Comparison of ENCODE assay signal across 1 cellular context in the genomic region with DNA sequence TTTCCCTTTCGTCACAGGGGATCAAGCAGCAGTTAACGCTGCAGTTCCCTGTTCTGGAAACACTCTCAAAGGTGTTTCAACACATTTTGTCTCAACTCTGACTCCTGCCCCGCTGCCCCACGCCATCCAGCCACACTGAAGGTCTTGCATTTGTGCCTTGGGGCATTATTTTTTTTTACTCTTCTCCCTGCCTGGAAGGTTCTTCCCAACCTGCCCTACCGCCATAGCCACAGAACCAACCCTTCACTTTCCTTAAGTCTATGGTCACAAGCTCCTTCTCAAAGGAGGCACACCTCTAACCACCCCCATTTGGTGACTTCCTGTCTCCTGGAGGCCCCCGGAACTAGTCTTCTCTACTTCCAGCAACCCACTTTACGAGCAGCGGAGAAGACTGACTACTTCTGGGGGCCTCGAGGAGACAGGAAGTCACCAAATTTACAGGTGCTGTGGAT.
TF ChIP-seq lines count a peak whose summit lies in the region.

No MANE protein-coding gene starts in this region.

TF ChIP-seq in GM12878, 131 proteins besides CTCF, POLR2A, EP300 and RAD21 (continued from another document and continues in another):
- TF ChIP-seq, protein P1, sequence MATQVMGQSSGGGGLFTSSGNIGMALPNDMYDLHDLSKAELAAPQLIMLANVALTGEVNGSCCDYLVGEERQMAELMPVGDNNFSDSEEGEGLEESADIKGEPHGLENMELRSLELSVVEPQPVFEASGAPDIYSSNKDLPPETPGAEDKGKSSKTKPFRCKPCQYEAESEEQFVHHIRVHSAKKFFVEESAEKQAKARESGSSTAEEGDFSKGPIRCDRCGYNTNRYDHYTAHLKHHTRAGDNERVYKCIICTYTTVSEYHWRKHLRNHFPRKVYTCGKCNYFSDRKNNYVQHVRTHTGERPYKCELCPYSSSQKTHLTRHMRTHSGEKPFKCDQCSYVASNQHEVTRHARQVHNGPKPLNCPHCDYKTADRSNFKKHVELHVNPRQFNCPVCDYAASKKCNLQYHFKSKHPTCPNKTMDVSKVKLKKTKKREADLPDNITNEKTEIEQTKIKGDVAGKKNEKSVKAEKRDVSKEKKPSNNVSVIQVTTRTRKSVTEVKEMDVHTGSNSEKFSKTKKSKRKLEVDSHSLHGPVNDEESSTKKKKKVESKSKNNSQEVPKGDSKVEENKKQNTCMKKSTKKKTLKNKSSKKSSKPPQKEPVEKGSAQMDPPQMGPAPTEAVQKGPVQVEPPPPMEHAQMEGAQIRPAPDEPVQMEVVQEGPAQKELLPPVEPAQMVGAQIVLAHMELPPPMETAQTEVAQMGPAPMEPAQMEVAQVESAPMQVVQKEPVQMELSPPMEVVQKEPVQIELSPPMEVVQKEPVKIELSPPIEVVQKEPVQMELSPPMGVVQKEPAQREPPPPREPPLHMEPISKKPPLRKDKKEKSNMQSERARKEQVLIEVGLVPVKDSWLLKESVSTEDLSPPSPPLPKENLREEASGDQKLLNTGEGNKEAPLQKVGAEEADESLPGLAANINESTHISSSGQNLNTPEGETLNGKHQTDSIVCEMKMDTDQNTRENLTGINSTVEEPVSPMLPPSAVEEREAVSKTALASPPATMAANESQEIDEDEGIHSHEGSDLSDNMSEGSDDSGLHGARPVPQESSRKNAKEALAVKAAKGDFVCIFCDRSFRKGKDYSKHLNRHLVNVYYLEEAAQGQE (IDR thresholded peaks at IDR 0.05; ENCODE audit: low read depth, low read length), result no peak
- TF ChIP-seq CBX3 (IDR thresholded peaks at IDR 0.05; ENCODE audit: borderline replicate concordance, low read depth) (no peak), SMAD5 (IDR thresholded peaks at IDR 0.05; ENCODE audit: low read depth) (no peak), POLR2AphosphoS5 (IDR thresholded peaks at IDR 0.05; ENCODE audit: low read length) (0 out of 2 replicates have a peak, but pooled peaks have one; percentile 23), SIX5 (IDR thresholded peaks at IDR 0.05; ENCODE audit: low read depth, low read length, severe bottlenecking) (no peak), ZBED1 (IDR thresholded peaks at IDR 0.05; ENCODE audit: borderline replicate concordance) (no peak), SRF (IDR thresholded peaks at IDR 0.05; ENCODE audit: low read depth in 2 of 2, low read length in 2 of 2) (0 out of 4 replicates have a peak, but pooled peaks of 1 of the 2 experiments have one; percentile 46), IRF3 (IDR thresholded peaks at IDR 0.05) (no peak), NR2C1 (IDR thresholded peaks at IDR 0.05) (peak; percentile 25; the same call in 1 of the 2 replicates), PRDM15 (CRISPR knock-in tag; IDR thresholded peaks at IDR 0.05) (no peak), ZZZ3 (IDR thresholded peaks at IDR 0.05; ENCODE audit: control insufficient read depth, insufficient read length, low read depth) (no peak), DPF2 (IDR thresholded peaks at IDR 0.05) (no peak), IKZF2 (IDR thresholded peaks at IDR 0.05) (no peak), BCL3 (IDR thresholded peaks at IDR 0.05; ENCODE audit: borderline replicate concordance, insufficient read depth, low read depth, low read length, poor library complexity, severe bottlenecking) (no peak), ETV6 (conservative IDR thresholded peaks at IDR 0.05 in 1 of 2, IDR thresholded peaks at IDR 0.05 in 1 of 2; ENCODE audit: borderline replicate concordance in 1 of 2, low read depth in 1 of 2) (peak in 1 of 2 experiments; percentile 93; a peak in 2 of 4 replicates), ZBTB33 (IDR thresholded peaks at IDR 0.05) (no peak), RELA (IDR thresholded peaks at IDR 0.05; ENCODE audit: borderline replicate concordance, partially characterized antibody) (no peak), TCF12 (IDR thresholded peaks at IDR 0.05; ENCODE audit: low read depth, low read length) (no peak)
- TF ChIP-seq, protein P2, sequence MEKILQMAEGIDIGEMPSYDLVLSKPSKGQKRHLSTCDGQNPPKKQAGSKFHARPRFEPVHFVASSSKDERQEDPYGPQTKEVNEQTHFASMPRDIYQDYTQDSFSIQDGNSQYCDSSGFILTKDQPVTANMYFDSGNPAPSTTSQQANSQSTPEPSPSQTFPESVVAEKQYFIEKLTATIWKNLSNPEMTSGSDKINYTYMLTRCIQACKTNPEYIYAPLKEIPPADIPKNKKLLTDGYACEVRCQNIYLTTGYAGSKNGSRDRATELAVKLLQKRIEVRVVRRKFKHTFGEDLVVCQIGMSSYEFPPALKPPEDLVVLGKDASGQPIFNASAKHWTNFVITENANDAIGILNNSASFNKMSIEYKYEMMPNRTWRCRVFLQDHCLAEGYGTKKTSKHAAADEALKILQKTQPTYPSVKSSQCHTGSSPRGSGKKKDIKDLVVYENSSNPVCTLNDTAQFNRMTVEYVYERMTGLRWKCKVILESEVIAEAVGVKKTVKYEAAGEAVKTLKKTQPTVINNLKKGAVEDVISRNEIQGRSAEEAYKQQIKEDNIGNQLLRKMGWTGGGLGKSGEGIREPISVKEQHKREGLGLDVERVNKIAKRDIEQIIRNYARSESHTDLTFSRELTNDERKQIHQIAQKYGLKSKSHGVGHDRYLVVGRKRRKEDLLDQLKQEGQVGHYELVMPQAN (conservative IDR thresholded peaks at IDR 0.05), result no peak
- TF ChIP-seq, protein P3, sequence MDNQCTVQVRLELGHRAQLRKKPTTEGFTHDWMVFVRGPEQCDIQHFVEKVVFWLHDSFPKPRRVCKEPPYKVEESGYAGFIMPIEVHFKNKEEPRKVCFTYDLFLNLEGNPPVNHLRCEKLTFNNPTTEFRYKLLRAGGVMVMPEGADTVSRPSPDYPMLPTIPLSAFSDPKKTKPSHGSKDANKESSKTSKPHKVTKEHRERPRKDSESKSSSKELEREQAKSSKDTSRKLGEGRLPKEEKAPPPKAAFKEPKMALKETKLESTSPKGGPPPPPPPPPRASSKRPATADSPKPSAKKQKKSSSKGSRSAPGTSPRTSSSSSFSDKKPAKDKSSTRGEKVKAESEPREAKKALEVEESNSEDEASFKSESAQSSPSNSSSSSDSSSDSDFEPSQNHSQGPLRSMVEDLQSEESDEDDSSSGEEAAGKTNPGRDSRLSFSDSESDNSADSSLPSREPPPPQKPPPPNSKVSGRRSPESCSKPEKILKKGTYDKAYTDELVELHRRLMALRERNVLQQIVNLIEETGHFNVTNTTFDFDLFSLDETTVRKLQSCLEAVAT (IDR thresholded peaks at IDR 0.05), result no peak
- TF ChIP-seq, protein P4, sequence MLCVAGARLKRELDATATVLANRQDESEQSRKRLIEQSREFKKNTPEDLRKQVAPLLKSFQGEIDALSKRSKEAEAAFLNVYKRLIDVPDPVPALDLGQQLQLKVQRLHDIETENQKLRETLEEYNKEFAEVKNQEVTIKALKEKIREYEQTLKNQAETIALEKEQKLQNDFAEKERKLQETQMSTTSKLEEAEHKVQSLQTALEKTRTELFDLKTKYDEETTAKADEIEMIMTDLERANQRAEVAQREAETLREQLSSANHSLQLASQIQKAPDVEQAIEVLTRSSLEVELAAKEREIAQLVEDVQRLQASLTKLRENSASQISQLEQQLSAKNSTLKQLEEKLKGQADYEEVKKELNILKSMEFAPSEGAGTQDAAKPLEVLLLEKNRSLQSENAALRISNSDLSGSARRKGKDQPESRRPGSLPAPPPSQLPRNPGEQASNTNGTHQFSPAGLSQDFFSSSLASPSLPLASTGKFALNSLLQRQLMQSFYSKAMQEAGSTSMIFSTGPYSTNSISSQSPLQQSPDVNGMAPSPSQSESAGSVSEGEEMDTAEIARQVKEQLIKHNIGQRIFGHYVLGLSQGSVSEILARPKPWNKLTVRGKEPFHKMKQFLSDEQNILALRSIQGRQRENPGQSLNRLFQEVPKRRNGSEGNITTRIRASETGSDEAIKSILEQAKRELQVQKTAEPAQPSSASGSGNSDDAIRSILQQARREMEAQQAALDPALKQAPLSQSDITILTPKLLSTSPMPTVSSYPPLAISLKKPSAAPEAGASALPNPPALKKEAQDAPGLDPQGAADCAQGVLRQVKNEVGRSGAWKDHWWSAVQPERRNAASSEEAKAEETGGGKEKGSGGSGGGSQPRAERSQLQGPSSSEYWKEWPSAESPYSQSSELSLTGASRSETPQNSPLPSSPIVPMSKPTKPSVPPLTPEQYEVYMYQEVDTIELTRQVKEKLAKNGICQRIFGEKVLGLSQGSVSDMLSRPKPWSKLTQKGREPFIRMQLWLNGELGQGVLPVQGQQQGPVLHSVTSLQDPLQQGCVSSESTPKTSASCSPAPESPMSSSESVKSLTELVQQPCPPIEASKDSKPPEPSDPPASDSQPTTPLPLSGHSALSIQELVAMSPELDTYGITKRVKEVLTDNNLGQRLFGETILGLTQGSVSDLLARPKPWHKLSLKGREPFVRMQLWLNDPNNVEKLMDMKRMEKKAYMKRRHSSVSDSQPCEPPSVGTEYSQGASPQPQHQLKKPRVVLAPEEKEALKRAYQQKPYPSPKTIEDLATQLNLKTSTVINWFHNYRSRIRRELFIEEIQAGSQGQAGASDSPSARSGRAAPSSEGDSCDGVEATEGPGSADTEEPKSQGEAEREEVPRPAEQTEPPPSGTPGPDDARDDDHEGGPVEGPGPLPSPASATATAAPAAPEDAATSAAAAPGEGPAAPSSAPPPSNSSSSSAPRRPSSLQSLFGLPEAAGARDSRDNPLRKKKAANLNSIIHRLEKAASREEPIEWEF (IDR thresholded peaks at IDR 0.05; ENCODE audit: insufficient replicate concordance, low read depth, low read length), result no peak
